26 cellular contexts compared by ENCODE assay signal in genomic region chr6:14022673-14023072, GRCh38.
"Had no signal": no experiment of that assay in that cellular context is flagged by ENCODE, and none has a peak within 500 bp of the region (broad histone marks: within the 10 kb centered on the region; RNA-seq: fewer than 3 reads in every experiment).

No MANE protein-coding gene starts in this region.

- H3K79me2 ChIP-seq: parathyroid adenoma had no signal

- FAIRE-seq: small intestine, urothelium cell line had no signal

- H2AFZ ChIP-seq: neural progenitor cell, parathyroid adenoma had no signal

- H3K36me3 ChIP-seq: neural progenitor cell, ovary, right lobe of liver, sigmoid colon, stomach, thoracic aorta, thyroid gland, tibial nerve, upper lobe of left lung, vagina had no signal

- H3K27ac ChIP-seq: neural progenitor cell, ovary, parathyroid adenoma, psoas muscle, right lobe of liver, sigmoid colon, stomach, thoracic aorta, thyroid gland, tibial nerve, upper lobe of left lung, vagina had no signal

- H3K4me3 ChIP-seq: neural progenitor cell, ovary, psoas muscle, right lobe of liver, sigmoid colon, stomach, thoracic aorta, thyroid gland, tibial nerve, upper lobe of left lung, vagina had no signal

- H3K4me1 ChIP-seq: parathyroid adenoma, psoas muscle, right lobe of liver, sigmoid colon, thyroid gland, tibial nerve, vagina had no signal

- H3K4me2 ChIP-seq: neural progenitor cell had no signal

- DNase-seq: natural killer cell; occipital lobe; ovary; posterior cingulate gyrus; psoas muscle; right cardiac atrium; right lobe of liver; sigmoid colon; small intestine; stimulated activated CD4-positive, alpha-beta T cell treated with anti-CD3 and anti-CD28 coated beads, Interleukin-15, amount 100 ng/mL, for 24 hours; stimulated activated CD4-positive, alpha-beta T cell treated with anti-CD3 and anti-CD28 coated beads, Interleukin-2, amount 100 ng/mL, for 24 hours; stimulated activated CD4-positive, alpha-beta T cell treated with anti-CD3 and anti-CD28 coated beads, Interleukin-2, amount 100 ng/mL, for 48 hours; stimulated activated CD4-positive, alpha-beta T cell treated with anti-CD3 and anti-CD28 coated beads, Interleukin-4, amount 100 ng/mL, for 24 hours; stimulated activated naive B cell treated with anti-CD40 and anti-IgM and Interleukin-4, amounts not matched to agents 10 μg/mL and 1 μg/mL and 100 μg/mL, for 72 hours; stimulated activated naive CD4-positive, alpha-beta T cell treated with Interleukin-2 at 50 U/mL for 16 hours; stomach; thyroid gland; trophoblast cell; upper lobe of left lung had no signal

- H3K27me3 ChIP-seq: ovary, right lobe of liver, sigmoid colon, thyroid gland, upper lobe of left lung, vagina had no signal

- H3K9ac ChIP-seq: neural progenitor cell, parathyroid adenoma had no signal

- H3K9me3 ChIP-seq: ovary, psoas muscle, right lobe of liver, sigmoid colon, stomach, thoracic aorta, thyroid gland, tibial nerve, upper lobe of left lung, vagina had no signal

- ATAC-seq: natural killer cell; psoas muscle; right cardiac atrium; right lobe of liver; stimulated activated effector memory CD8-positive, alpha-beta T cell treated with anti-CD3 and anti-CD28 coated beads, Interleukin-12 subunit alpha, Interleukin-12 subunit beta, amount 100 ng/mL, for 72 hours; stimulated activated naive B cell treated with anti-CD40 and anti-IgM and Interleukin-4, amounts not matched to agents 10 μg/mL and 1 μg/mL and 100 μg/mL, for 72 hours had no signal
